9 cellular contexts compared by ENCODE assay signal in the genomic region with DNA sequence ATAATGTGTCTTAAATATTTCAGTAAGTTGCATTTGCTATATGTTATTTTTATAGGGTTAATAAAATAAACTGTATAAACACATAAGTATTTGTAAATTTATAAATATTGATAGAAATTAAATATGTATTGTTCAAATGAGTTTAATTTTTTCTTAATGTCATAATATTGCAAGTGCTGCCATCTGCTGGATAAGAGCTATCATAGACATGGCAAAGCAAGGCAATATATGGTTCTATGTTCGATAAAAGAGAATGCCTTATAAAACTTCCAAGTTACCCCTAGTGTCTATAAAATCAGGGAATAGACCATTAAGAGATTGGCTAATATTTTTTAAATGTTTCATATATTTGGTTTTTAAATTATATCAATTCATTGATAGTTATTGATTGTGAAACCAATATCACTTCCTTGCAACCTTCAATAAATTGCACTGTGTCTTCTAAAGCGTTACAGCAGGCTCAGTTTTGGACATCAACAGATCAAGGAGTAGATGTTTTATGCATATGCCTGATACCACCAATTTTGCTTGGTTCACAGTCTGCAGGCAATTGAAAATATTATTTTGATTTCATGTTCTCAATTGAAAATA. TPM values are rescaled to one million over a fixed set of nuclear protein-coding genes. Genes with fewer than 3 reads are reported as not detected.
DNase-seq lines count a peak whose midpoint lies in the region; ATAC-seq, FAIRE-seq and TF ChIP-seq lines count a peak whose summit lies in the region.
"Had no signal": no experiment of that assay in that cellular context is flagged by ENCODE, and none has a peak within 500 bp of the region (broad histone marks: within the 10 kb centered on the region; RNA-seq: fewer than 3 reads in every experiment).

No MANE protein-coding gene starts in this region.

- DNase-seq in D721Med (ENCODE audit: insufficient read length, low spot score) = no peak
- peak; percentile 15 for DNase-seq in fibroblast of mammary gland (ENCODE audit: low read depth)
- peak; percentile 65 for DNase-seq in superior temporal gyrus (ENCODE audit: extremely low spot score)
- DNase-seq in CD8-positive, alpha-beta memory T cell = no peak
- no peak for DNase-seq in activated CD4-positive, CD25-positive, alpha-beta regulatory T cell (lab: John Stamatoyannopoulos, UW)

- peak; percentile 44 for FAIRE-seq in D721Med (lab: Jason Lieb, UNC)

- H3K79me2 ChIP-seq in OCI-LY3 (ENCODE audit: low read length) = no peaks in the 10 kb centered on the region

- no peaks in the 10 kb centered on the region for H3K27me3 Mint-ChIP-seq in CD8-positive, alpha-beta memory T cell

- peak overlapping the region; percentile 37 for H3K4me2 ChIP-seq in OCI-LY3 (ENCODE audit: low read length)

- CTCF ChIA-PET in CD8-positive, alpha-beta memory T cell (lab: Charles Lee) = no interaction called here

- H4K20me1 ChIP-seq in OCI-LY3 (ENCODE audit: insufficient read depth, low read length) = no peaks in the 10 kb centered on the region

- H3K4me3 ChIP-seq in OCI-LY3 (ENCODE audit: low read length) (peak overlapping the region; percentile 24; the same call in 1 of the 2 replicates), fibroblast of mammary gland (ENCODE audit: control insufficient read depth, low read depth, low read length) (no peak overlapping the region)
- no peak overlapping the region for H3K4me3 ChIP-seq in CD8-positive, alpha-beta memory T cell (ENCODE audit: low read length)
- H3K4me3 ChIP-seq: mucosa of descending colon had no signal

- H3K4me3 Mint-ChIP-seq in CD8-positive, alpha-beta memory T cell = no peak overlapping the region

- H3K9me3 Mint-ChIP-seq in CD8-positive, alpha-beta memory T cell = no peaks in the 10 kb centered on the region

- no peaks in the 10 kb centered on the region for H3K36me3 ChIP-seq in OCI-LY3 (replicated peaks; ENCODE audit: low read depth, low read length)
- no peaks in the 10 kb centered on the region for H3K36me3 ChIP-seq in CD8-positive, alpha-beta memory T cell (ENCODE audit: insufficient read depth, low read length)

- no peaks in the 10 kb centered on the region for H3K4me1 ChIP-seq in OCI-LY3 (ENCODE audit: low read length)
- no peaks in the 10 kb centered on the region for H3K4me1 ChIP-seq in CD8-positive, alpha-beta memory T cell (ENCODE audit: insufficient read depth, low read length)

- no peaks in the 10 kb centered on the region for H3K9me3 ChIP-seq in OCI-LY3 (ENCODE audit: insufficient read depth, low read length)
- no peaks in the 10 kb centered on the region for H3K9me3 ChIP-seq in CD8-positive, alpha-beta memory T cell (ENCODE audit: low read length)
- H3K9me3 ChIP-seq: mucosa of descending colon had no signal

- ATAC-seq in GM21619 (IDR thresholded peaks at IDR 0.05; ENCODE audit: unreplicated experiment) (peak; percentile 54), GM21825 (IDR thresholded peaks at IDR 0.05; ENCODE audit: unreplicated experiment) (no peak)
- ATAC-seq: mucosa of descending colon had no signal

- H2AFZ ChIP-seq in OCI-LY3 (ENCODE audit: low read depth, low read length) = no peak overlapping the region

- TF ChIP-seq CTCF in D721Med (IDR thresholded peaks at IDR 0.05; ENCODE audit: insufficient read depth, missing control alignments) (peak; percentile 72), OCI-LY3 (IDR thresholded peaks at IDR 0.05; ENCODE audit: low read depth, low read length) (peak; percentile 62), fibroblast of mammary gland (conservative IDR thresholded peaks at IDR 0.05; ENCODE audit: control insufficient read depth, insufficient read depth, low read depth, low read length) (peak; percentile 61)

- H3K4me1 Mint-ChIP-seq in CD8-positive, alpha-beta memory T cell = no peaks in the 10 kb centered on the region

- no peak overlapping the region for H3K27ac Mint-ChIP-seq in CD8-positive, alpha-beta memory T cell

- no peak overlapping the region for H3K27ac ChIP-seq in OCI-LY3 (ENCODE audit: low read length)
- no peak overlapping the region for H3K27ac ChIP-seq in CD8-positive, alpha-beta memory T cell (ENCODE audit: low read depth, low read length)

- POLR2A ChIA-PET in CD8-positive, alpha-beta memory T cell (lab: Charles Lee) = no interaction called here

- H3K36me3 Mint-ChIP-seq in CD8-positive, alpha-beta memory T cell = no peaks in the 10 kb centered on the region

- H3K27me3 ChIP-seq in OCI-LY3 (ENCODE audit: low read depth, low read length) = no peaks in the 10 kb centered on the region
- no peaks in the 10 kb centered on the region for H3K27me3 ChIP-seq in CD8-positive, alpha-beta memory T cell (ENCODE audit: insufficient read depth, low read length, poor library complexity, severe bottlenecking)

- no peak overlapping the region for H3K9ac ChIP-seq in OCI-LY3 (ENCODE audit: low read length)

RNA-seq across cellular contexts. Expression of gene SLITRK6, which starts 29.0 kb away (rescaled TPM):
- not detected for total RNA-seq in CD8-positive, alpha-beta memory T cell
- polyA plus RNA-seq in CD8-positive, alpha-beta memory T cell = not detected

Comparison
In these comparisons a context has a peak if more than half of its experiments do, and no peak if none do; other contexts are left out.
1. DNase-seq: peak in fibroblast of mammary gland (single experiment) and superior temporal gyrus (single experiment); none in D721Med (single experiment), CD8-positive, alpha-beta memory T cell (0 of 5) and activated CD4-positive, CD25-positive, alpha-beta regulatory T cell (0 of 4).
2. Peak in every context shown above with its lines, with median percentiles within 50 percentile points of each other: CTCF ChIP-seq.